ENCODE assay signal across 9 cellular contexts in the genomic region with DNA sequence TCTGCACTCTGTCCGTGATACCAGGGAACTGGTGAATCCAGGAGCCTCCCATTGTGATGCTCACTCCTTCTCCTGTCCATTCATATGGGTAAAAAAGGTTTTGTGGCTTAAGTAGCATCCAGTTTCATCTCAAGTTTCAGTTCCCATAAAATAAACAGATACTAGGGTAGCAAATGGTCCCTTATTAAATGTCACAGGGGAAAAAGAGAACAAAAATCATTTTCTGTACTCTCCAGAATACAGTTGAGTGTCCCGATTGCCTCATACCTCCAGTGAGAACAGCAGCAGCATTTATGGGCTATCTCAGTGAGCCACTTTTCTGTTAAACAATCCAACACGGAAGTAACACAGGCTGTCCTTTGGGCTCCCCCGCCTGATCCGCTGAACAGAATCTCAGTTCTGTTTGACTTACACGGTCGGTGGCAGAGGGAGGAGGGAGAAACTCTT.
DNase-seq lines count a peak whose midpoint lies in the region; ATAC-seq and TF ChIP-seq lines count a peak whose summit lies in the region.
"Had no signal": no experiment of that assay in that cellular context is flagged by ENCODE, and none has a peak within 500 bp of the region (broad histone marks: within the 10 kb centered on the region; RNA-seq: fewer than 3 reads in every experiment).

No MANE protein-coding gene starts in this region.

- H3K4me1 Mint-ChIP-seq in endothelial cell (ENCODE audit: unreplicated experiment), result peaks cover 2% of the 10 kb centered on the region
- peaks cover 98% of the 10 kb centered on the region for H3K4me1 Mint-ChIP-seq in stimulated activated naive CD8-positive, alpha-beta T cell treated with anti-CD3 and anti-CD28 coated beads, Interleukin-15, Interleukin-2, amounts not matched to agents 100 ng/mL and 50 ng/mL, for 24 hours (ENCODE audit: low read depth)

- TF ChIP-seq CTCF in endothelial cell (IDR thresholded peaks at IDR 0.05; ENCODE audit: unreplicated experiment) (no peak), spleen (IDR thresholded peaks at IDR 0.05 in 8 of 11, conservative IDR thresholded peaks at IDR 0.05 in 3 of 11) (no peak)

- H3K4me3 Mint-ChIP-seq in endothelial cell (ENCODE audit: unreplicated experiment), result no peak overlapping the region
- H3K4me3 Mint-ChIP-seq in stimulated activated naive CD8-positive, alpha-beta T cell treated with anti-CD3 and anti-CD28 coated beads, Interleukin-15, Interleukin-2, amounts not matched to agents 100 ng/mL and 50 ng/mL, for 24 hours, result peak overlapping the region; percentile 52

- intact Hi-C loops in spleen (cut with DNase I; ENCODE audit: low total_unique reads), result no loop called here

- 40 to 60% (median 49%) methylated on average over 7 of the region's 7 CpGs for WGBS in spleen, 5 donors

- H3K27me3 Mint-ChIP-seq in endothelial cell (ENCODE audit: unreplicated experiment), result peaks cover 3% of the 10 kb centered on the region
- no peaks in the 10 kb centered on the region for H3K27me3 Mint-ChIP-seq in stimulated activated naive CD8-positive, alpha-beta T cell treated with anti-CD3 and anti-CD28 coated beads, Interleukin-15, Interleukin-2, amounts not matched to agents 100 ng/mL and 50 ng/mL, for 24 hours

- peaks cover 0 to 7% (median 0%) of the 10 kb centered on the region in 8 donors for H3K9me3 ChIP-seq in spleen

- peaks cover 21% of the 10 kb centered on the region for H3K36me3 Mint-ChIP-seq in endothelial cell (ENCODE audit: low read depth, unreplicated experiment)
- peaks cover 93% of the 10 kb centered on the region for H3K36me3 Mint-ChIP-seq in stimulated activated naive CD8-positive, alpha-beta T cell treated with anti-CD3 and anti-CD28 coated beads, Interleukin-15, Interleukin-2, amounts not matched to agents 100 ng/mL and 50 ng/mL, for 24 hours (ENCODE audit: low read depth)

- no peak for TF ChIP-seq POLR2A in spleen (IDR thresholded peaks at IDR 0.05)

- peak overlapping the region; percentile 48 for H3K27ac Mint-ChIP-seq in endothelial cell (ENCODE audit: unreplicated experiment)
- H3K27ac Mint-ChIP-seq in stimulated activated naive CD8-positive, alpha-beta T cell treated with anti-CD3 and anti-CD28 coated beads, Interleukin-15, Interleukin-2, amounts not matched to agents 100 ng/mL and 50 ng/mL, for 24 hours, result peak overlapping the region; percentile 88

- DNase-seq in endothelial cell (ENCODE audit: low spot score) (no peak), spleen (no peak), NCI-H2227 (lab: John Stamatoyannopoulos, UW; ENCODE audit: unreplicated experiment) (no peak)
- DNase-seq in activated CD8-positive, alpha-beta memory T cell treated with anti-CD3 and anti-CD28 coated beads for 24 hours, result no peak

- H3K27me3 ChIP-seq in spleen (replicated peaks in 1 of 7), result no peaks in the 10 kb centered on the region
- H3K27me3 ChIP-seq: cardiac muscle cell had no signal

- no peaks in the 10 kb centered on the region for H3K9me3 Mint-ChIP-seq in endothelial cell (ENCODE audit: unreplicated experiment)
- H3K9me3 Mint-ChIP-seq in stimulated activated naive CD8-positive, alpha-beta T cell treated with anti-CD3 and anti-CD28 coated beads, Interleukin-15, Interleukin-2, amounts not matched to agents 100 ng/mL and 50 ng/mL, for 24 hours, result peaks cover 9% of the 10 kb centered on the region

- ATAC-seq in GM18498 (IDR thresholded peaks at IDR 0.05; ENCODE audit: unreplicated experiment) (peak; percentile 56), GM21529 (IDR thresholded peaks at IDR 0.05; ENCODE audit: unreplicated experiment) (peak; percentile 67), HG03575 (IDR thresholded peaks at IDR 0.05; ENCODE audit: extremely low read depth, insufficient number of reproducible peaks, low FRiP score, unreplicated experiment) (peak; percentile 57)

- peak overlapping the region in 4 of 8 donors; percentile 49 to 52 (median 50) for H3K27ac ChIP-seq in spleen
- H3K27ac ChIP-seq: cardiac muscle cell had no signal

- peaks cover 0 to 89% (median 11%) of the 10 kb centered on the region in 6 donors for H3K36me3 ChIP-seq in spleen
- H3K36me3 ChIP-seq: cardiac muscle cell had no signal

- H3K4me1 ChIP-seq in spleen, result peaks cover 7 to 100% (median 80%) of the 10 kb centered on the region in 6 donors

- H3K4me3 ChIP-seq in spleen, result peak overlapping the region in 1 of 8 donors; percentile 9
- H3K4me3 ChIP-seq: cardiac muscle cell had no signal
